In the genomic region with DNA sequence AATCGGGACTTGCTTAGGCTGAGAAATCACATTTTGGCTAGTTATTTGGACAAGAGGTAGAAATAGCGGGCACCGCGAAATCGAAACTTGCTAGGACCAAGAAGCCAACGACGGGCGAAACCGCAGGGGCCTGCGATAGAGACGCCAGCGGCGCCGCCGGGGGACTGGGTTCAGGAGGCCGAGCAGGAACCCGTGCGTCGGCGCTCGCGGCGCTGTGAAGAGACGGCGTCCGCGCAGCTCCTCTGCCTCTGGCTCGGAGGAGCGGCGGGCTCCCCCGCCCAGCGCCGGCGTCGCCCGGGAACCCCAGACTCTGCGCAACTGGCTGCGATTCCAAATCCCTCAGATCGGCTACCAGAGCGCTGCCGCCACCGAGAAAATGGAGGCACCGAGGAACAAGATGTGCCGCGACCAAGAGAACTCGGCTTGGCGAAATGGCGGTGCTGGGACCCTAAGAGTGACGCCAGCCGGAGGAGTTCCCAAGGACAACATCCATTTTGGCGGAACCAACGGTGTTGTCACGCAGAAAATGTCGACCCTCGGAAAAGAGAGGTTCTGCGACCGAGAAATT, we compare ENCODE assay signal across 1 cellular context.
A peak's percentile ranks its signal among the peaks of the same experiment; 100 is the strongest.
TF ChIP-seq lines count a peak whose summit lies in the region.

No MANE protein-coding gene starts in this region.

TF ChIP-seq in K562, 482 proteins besides CTCF, POLR2A, EP300 and RAD21 (continued from another document and continues in another):
- TF ChIP-seq, protein P1, sequence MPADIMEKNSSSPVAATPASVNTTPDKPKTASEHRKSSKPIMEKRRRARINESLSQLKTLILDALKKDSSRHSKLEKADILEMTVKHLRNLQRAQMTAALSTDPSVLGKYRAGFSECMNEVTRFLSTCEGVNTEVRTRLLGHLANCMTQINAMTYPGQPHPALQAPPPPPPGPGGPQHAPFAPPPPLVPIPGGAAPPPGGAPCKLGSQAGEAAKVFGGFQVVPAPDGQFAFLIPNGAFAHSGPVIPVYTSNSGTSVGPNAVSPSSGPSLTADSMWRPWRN (IDR thresholded peaks at IDR 0.05; ENCODE audit: low read depth), result no peak
- TF ChIP-seq SMAD1 (IDR thresholded peaks at IDR 0.05; ENCODE audit: low read depth, low read length, partially characterized antibody), result no peak
- TF ChIP-seq CBFA2T2 (conservative IDR thresholded peaks at IDR 0.05), result no peak
- TF ChIP-seq, protein P2, sequence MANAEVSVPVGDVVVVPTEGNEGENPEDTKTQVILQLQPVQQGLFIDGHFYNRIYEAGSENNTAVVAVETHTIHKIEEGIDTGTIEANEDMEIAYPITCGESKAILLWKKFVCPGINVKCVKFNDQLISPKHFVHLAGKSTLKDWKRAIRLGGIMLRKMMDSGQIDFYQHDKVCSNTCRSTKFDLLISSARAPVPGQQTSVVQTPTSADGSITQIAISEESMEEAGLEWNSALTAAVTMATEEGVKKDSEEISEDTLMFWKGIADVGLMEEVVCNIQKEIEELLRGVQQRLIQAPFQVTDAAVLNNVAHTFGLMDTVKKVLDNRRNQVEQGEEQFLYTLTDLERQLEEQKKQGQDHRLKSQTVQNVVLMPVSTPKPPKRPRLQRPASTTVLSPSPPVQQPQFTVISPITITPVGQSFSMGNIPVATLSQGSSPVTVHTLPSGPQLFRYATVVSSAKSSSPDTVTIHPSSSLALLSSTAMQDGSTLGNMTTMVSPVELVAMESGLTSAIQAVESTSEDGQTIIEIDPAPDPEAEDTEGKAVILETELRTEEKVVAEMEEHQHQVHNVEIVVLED (CRISPR knock-in tag; IDR thresholded peaks at IDR 0.05), result peak; percentile 52
- no peak for TF ChIP-seq MCM7 (IDR thresholded peaks at IDR 0.05)
- TF ChIP-seq, protein P3, sequence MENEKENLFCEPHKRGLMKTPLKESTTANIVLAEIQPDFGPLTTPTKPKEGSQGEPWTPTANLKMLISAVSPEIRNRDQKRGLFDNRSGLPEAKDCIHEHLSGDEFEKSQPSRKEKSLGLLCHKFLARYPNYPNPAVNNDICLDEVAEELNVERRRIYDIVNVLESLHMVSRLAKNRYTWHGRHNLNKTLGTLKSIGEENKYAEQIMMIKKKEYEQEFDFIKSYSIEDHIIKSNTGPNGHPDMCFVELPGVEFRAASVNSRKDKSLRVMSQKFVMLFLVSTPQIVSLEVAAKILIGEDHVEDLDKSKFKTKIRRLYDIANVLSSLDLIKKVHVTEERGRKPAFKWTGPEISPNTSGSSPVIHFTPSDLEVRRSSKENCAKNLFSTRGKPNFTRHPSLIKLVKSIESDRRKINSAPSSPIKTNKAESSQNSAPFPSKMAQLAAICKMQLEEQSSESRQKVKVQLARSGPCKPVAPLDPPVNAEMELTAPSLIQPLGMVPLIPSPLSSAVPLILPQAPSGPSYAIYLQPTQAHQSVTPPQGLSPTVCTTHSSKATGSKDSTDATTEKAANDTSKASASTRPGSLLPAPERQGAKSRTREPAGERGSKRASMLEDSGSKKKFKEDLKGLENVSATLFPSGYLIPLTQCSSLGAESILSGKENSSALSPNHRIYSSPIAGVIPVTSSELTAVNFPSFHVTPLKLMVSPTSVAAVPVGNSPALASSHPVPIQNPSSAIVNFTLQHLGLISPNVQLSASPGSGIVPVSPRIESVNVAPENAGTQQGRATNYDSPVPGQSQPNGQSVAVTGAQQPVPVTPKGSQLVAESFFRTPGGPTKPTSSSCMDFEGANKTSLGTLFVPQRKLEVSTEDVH (IDR thresholded peaks at IDR 0.05; ENCODE audit: low read depth, partially characterized antibody), result no peak
- TF ChIP-seq, protein P4, sequence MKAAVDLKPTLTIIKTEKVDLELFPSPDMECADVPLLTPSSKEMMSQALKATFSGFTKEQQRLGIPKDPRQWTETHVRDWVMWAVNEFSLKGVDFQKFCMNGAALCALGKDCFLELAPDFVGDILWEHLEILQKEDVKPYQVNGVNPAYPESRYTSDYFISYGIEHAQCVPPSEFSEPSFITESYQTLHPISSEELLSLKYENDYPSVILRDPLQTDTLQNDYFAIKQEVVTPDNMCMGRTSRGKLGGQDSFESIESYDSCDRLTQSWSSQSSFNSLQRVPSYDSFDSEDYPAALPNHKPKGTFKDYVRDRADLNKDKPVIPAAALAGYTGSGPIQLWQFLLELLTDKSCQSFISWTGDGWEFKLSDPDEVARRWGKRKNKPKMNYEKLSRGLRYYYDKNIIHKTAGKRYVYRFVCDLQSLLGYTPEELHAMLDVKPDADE (conservative IDR thresholded peaks at IDR 0.05; ENCODE audit: control insufficient read depth, low read depth, low read length), result no peak
- TF ChIP-seq, protein P5, sequence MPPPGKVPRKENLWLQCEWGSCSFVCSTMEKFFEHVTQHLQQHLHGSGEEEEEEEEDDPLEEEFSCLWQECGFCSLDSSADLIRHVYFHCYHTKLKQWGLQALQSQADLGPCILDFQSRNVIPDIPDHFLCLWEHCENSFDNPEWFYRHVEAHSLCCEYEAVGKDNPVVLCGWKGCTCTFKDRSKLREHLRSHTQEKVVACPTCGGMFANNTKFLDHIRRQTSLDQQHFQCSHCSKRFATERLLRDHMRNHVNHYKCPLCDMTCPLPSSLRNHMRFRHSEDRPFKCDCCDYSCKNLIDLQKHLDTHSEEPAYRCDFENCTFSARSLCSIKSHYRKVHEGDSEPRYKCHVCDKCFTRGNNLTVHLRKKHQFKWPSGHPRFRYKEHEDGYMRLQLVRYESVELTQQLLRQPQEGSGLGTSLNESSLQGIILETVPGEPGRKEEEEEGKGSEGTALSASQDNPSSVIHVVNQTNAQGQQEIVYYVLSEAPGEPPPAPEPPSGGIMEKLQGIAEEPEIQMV (tag; conservative IDR thresholded peaks at IDR 0.05; ENCODE audit: low read depth), result peak; percentile 35; the same call in 1 of the 2 replicates
- TF ChIP-seq, protein P6, sequence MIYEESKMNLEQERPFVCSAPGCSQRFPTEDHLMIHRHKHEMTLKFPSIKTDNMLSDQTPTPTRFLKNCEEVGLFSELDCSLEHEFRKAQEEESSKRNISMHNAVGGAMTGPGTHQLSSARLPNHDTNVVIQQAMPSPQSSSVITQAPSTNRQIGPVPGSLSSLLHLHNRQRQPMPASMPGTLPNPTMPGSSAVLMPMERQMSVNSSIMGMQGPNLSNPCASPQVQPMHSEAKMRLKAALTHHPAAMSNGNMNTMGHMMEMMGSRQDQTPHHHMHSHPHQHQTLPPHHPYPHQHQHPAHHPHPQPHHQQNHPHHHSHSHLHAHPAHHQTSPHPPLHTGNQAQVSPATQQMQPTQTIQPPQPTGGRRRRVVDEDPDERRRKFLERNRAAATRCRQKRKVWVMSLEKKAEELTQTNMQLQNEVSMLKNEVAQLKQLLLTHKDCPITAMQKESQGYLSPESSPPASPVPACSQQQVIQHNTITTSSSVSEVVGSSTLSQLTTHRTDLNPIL (CRISPR knock-in tag; IDR thresholded peaks at IDR 0.05), result no peak
- peak; percentile 16 for TF ChIP-seq BRD9 (IDR thresholded peaks at IDR 0.05; ENCODE audit: low read depth, partially characterized antibody)
- TF ChIP-seq ELF4 (CRISPR knock-in tag; IDR thresholded peaks at IDR 0.05), result no peak
- TF ChIP-seq BCL6 (CRISPR knock-in tag; IDR thresholded peaks at IDR 0.05), result no peak
- no peak for TF ChIP-seq ZNF24 (IDR thresholded peaks at IDR 0.05)
- TF ChIP-seq ZNF584 (CRISPR knock-in tag; IDR thresholded peaks at IDR 0.05; ENCODE audit: low read depth), result no peak
- no peak for TF ChIP-seq SIRT6 (IDR thresholded peaks at IDR 0.05; ENCODE audit: low read depth, low read length)
- no peak for TF ChIP-seq HNRNPK (IDR thresholded peaks at IDR 0.05; ENCODE audit: low read depth, low read length, poor library complexity, severe bottlenecking)
- TF ChIP-seq ZNF146 (CRISPR knock-in tag; IDR thresholded peaks at IDR 0.05; ENCODE audit: unreplicated experiment), result no peak
- TF ChIP-seq, protein P7, sequence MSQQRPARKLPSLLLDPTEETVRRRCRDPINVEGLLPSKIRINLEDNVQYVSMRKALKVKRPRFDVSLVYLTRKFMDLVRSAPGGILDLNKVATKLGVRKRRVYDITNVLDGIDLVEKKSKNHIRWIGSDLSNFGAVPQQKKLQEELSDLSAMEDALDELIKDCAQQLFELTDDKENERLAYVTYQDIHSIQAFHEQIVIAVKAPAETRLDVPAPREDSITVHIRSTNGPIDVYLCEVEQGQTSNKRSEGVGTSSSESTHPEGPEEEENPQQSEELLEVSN (IDR thresholded peaks at IDR 0.05; ENCODE audit: borderline replicate concordance in 1 of 2, extremely low read depth in 1 of 2, insufficient read depth in 1 of 2, insufficient read length in 1 of 2, low read depth in 1 of 2, low read length in 1 of 2, poor library complexity in 1 of 2, severe bottlenecking in 1 of 2), result peak; percentile 8 to 45
- TF ChIP-seq NCOR1 (IDR thresholded peaks at IDR 0.05), result no peak
- TF ChIP-seq C11orf30 (IDR thresholded peaks at IDR 0.05; ENCODE audit: low read depth), result no peak
- no peak for TF ChIP-seq NR2F6 (CRISPR knock-in tag; IDR thresholded peaks at IDR 0.05)
- TF ChIP-seq, protein P8, sequence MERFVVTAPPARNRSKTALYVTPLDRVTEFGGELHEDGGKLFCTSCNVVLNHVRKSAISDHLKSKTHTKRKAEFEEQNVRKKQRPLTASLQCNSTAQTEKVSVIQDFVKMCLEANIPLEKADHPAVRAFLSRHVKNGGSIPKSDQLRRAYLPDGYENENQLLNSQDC (CRISPR knock-in tag; IDR thresholded peaks at IDR 0.05), result no peak
- TF ChIP-seq DPF2 (IDR thresholded peaks at IDR 0.05), result no peak
- TF ChIP-seq CEBPB (tag; IDR thresholded peaks at IDR 0.05), result no peak
- peak; percentile 40 for TF ChIP-seq CCNT2 (IDR thresholded peaks at IDR 0.05; ENCODE audit: borderline replicate concordance, extremely low read depth, insufficient read length, low read depth, low read length)
- no peak for TF ChIP-seq ELF2 (CRISPR knock-in tag; IDR thresholded peaks at IDR 0.05)
- TF ChIP-seq SREBF2 (CRISPR knock-in tag; IDR thresholded peaks at IDR 0.05), result no peak
- no peak for TF ChIP-seq POU5F1 (IDR thresholded peaks at IDR 0.05; ENCODE audit: borderline replicate concordance, low read depth, low read length, partially characterized antibody)
- TF ChIP-seq ZNF589 (CRISPR knock-in tag; IDR thresholded peaks at IDR 0.05; ENCODE audit: low read depth), result no peak
- TF ChIP-seq, protein P9, sequence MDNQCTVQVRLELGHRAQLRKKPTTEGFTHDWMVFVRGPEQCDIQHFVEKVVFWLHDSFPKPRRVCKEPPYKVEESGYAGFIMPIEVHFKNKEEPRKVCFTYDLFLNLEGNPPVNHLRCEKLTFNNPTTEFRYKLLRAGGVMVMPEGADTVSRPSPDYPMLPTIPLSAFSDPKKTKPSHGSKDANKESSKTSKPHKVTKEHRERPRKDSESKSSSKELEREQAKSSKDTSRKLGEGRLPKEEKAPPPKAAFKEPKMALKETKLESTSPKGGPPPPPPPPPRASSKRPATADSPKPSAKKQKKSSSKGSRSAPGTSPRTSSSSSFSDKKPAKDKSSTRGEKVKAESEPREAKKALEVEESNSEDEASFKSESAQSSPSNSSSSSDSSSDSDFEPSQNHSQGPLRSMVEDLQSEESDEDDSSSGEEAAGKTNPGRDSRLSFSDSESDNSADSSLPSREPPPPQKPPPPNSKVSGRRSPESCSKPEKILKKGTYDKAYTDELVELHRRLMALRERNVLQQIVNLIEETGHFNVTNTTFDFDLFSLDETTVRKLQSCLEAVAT (IDR thresholded peaks at IDR 0.05), result peak; percentile 54 to 82
- TF ChIP-seq, protein P10, sequence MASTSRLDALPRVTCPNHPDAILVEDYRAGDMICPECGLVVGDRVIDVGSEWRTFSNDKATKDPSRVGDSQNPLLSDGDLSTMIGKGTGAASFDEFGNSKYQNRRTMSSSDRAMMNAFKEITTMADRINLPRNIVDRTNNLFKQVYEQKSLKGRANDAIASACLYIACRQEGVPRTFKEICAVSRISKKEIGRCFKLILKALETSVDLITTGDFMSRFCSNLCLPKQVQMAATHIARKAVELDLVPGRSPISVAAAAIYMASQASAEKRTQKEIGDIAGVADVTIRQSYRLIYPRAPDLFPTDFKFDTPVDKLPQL (IDR thresholded peaks at IDR 0.05; ENCODE audit: extremely low read depth, insufficient read length), result no peak
- no peak for TF ChIP-seq ZKSCAN3 (CRISPR knock-in tag; IDR thresholded peaks at IDR 0.05)
- no peak for TF ChIP-seq TBL1XR1 (IDR thresholded peaks at IDR 0.05; ENCODE audit: low read length in 2 of 2)
- no peak; the same call in 1 of the 2 replicates for TF ChIP-seq ZNF134 (CRISPR knock-in tag; conservative IDR thresholded peaks at IDR 0.05)
- no peak for TF ChIP-seq TBP (optimal IDR thresholded peaks at IDR 0.05; ENCODE audit: low read depth, low read length)
- TF ChIP-seq ZNF644 (tag; IDR thresholded peaks at IDR 0.05; ENCODE audit: low read depth), result no peak
- TF ChIP-seq HDAC6 (IDR thresholded peaks at IDR 0.05; ENCODE audit: low read depth, low read length), result no peak
- TF ChIP-seq, protein P11, sequence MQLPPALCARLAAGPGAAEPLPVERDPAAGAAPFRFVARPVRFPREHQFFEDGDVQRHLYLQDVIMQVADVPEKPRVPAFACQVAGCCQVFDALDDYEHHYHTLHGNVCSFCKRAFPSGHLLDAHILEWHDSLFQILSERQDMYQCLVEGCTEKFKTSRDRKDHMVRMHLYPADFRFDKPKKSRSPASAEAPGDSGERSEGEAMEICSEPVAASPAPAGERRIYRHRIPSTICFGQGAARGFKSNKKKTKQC (CRISPR knock-in tag; IDR thresholded peaks at IDR 0.05), result no peak
- TF ChIP-seq, protein P12, sequence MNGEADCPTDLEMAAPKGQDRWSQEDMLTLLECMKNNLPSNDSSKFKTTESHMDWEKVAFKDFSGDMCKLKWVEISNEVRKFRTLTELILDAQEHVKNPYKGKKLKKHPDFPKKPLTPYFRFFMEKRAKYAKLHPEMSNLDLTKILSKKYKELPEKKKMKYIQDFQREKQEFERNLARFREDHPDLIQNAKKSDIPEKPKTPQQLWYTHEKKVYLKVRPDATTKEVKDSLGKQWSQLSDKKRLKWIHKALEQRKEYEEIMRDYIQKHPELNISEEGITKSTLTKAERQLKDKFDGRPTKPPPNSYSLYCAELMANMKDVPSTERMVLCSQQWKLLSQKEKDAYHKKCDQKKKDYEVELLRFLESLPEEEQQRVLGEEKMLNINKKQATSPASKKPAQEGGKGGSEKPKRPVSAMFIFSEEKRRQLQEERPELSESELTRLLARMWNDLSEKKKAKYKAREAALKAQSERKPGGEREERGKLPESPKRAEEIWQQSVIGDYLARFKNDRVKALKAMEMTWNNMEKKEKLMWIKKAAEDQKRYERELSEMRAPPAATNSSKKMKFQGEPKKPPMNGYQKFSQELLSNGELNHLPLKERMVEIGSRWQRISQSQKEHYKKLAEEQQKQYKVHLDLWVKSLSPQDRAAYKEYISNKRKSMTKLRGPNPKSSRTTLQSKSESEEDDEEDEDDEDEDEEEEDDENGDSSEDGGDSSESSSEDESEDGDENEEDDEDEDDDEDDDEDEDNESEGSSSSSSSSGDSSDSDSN (IDR thresholded peaks at IDR 0.05; ENCODE audit: borderline replicate concordance in 1 of 2, low read depth in 2 of 2, low read length in 2 of 2), result peak; percentile 91 to 92
- TF ChIP-seq SMARCA5 (IDR thresholded peaks at IDR 0.05), result no peak
- TF ChIP-seq, protein P13, sequence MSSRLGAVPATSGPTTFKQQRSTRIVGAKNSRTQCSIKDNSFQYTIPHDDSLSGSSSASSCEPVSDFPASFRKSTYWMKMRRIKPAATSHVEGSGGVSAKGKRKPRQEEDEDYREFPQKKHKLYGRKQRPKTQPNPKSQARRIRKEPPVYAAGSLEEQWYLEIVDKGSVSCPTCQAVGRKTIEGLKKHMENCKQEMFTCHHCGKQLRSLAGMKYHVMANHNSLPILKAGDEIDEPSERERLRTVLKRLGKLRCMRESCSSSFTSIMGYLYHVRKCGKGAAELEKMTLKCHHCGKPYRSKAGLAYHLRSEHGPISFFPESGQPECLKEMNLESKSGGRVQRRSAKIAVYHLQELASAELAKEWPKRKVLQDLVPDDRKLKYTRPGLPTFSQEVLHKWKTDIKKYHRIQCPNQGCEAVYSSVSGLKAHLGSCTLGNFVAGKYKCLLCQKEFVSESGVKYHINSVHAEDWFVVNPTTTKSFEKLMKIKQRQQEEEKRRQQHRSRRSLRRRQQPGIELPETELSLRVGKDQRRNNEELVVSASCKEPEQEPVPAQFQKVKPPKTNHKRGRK (tag; IDR thresholded peaks at IDR 0.05), result no peak
- TF ChIP-seq SRSF7 (optimal IDR thresholded peaks at IDR 0.05; ENCODE audit: low read depth, low read length), result no peak
